ENCODE assay signal across 23 cellular contexts in genomic region chr5:150557507-150557872, GRCh38. TPM values are rescaled to one million over a fixed set of nuclear protein-coding genes. Genes with fewer than 3 reads are reported as not detected.
A peak's percentile ranks its signal among the peaks of the same experiment; 100 is the strongest.
DNase-seq lines count a peak whose midpoint lies in the region; ATAC-seq, FAIRE-seq and TF ChIP-seq lines count a peak whose summit lies in the region.
"Had no signal": no experiment of that assay in that cellular context is flagged by ENCODE, and none has a peak within 500 bp of the region (broad histone marks: within the 10 kb centered on the region; RNA-seq: fewer than 3 reads in every experiment).

No MANE protein-coding gene starts in this region.

- no peaks in the 10 kb centered on the region for H3K9me3 Mint-ChIP-seq in nephron progenitor cell
- H3K9me3 Mint-ChIP-seq: activated T-cell treated with anti-CD3 and anti-CD28 coated beads, Interleukin-2, amount 50 U/mL, for 72 hours had no signal

- CTCF ChIA-PET in HepG2 (lab: Yijun Ruan, JAX; ENCODE audit: low intra/inter-chr PET ratio, low total read pairs): no interaction called here
- CTCF ChIA-PET in RWPE1 (lab: Yijun Ruan, JAX): interaction anchor here (0.6 to 1.2 kb wide), 5 partner anchors 28 to 491 kb away, joined by 3 to 5 read pairs (median 3); no protein-coding TSS in a partner anchor

- BruUV-seq in HepG2 (replicated peaks; lab: Mats Ljungman, UMichigan): no TSS peak

- no peak overlapping the region for H3K4me3 Mint-ChIP-seq in nephron progenitor cell
- H3K4me3 Mint-ChIP-seq: activated T-cell treated with anti-CD3 and anti-CD28 coated beads, Interleukin-2, amount 50 U/mL, for 72 hours had no signal

- POLR2A ChIA-PET in HepG2 (lab: Yijun Ruan, JAX): interaction anchor here (1.6 kb wide), 1 partner anchor 12 kb away, joined by 3 read pairs; no protein-coding TSS in a partner anchor
- POLR2A ChIA-PET in RWPE1 (lab: Yijun Ruan, JAX; ENCODE audit: low non-redundant PET): interaction anchor here (0.6 kb wide), 3 partner anchors 100 to 157 kb away, joined by 4 to 7 read pairs (median 6); no protein-coding TSS in a partner anchor

- TF ChIP-seq CTCF in HepG2 (CRISPR knock-in tag; IDR thresholded peaks at IDR 0.05): no peak
- TF ChIP-seq CTCF in right lobe of liver (IDR thresholded peaks at IDR 0.05): no peak
- TF ChIP-seq CTCF in RWPE1 (conservative IDR thresholded peaks at IDR 0.05; ENCODE audit: low read depth): no peak
- no peak for TF ChIP-seq CTCF in nephron progenitor cell (IDR thresholded peaks at IDR 0.05)

- no peaks in the 10 kb centered on the region for H3K27me3 Mint-ChIP-seq in nephron progenitor cell (ENCODE audit: low read depth, poor library complexity)

- H3K9ac ChIP-seq in HepG2 (ENCODE audit: insufficient read depth, low read depth, low read length): no peak overlapping the region

- in situ Hi-C loops in HepG2 (cut with HindIII; ENCODE audit: extremely low pct_ligation_motif_present, low pct_unique_long_range_greater_than_20kb): no loop called here

- intact Hi-C loops in HepG2 (cut with micrococcal nuclease; ENCODE audit: unreplicated experiment) (no loop called here), right lobe of liver (cut with DNase I) (no loop called here), aorta (cut with DNase I) (loop anchor here in 1 of 2 donors (5.0 kb wide), 2 partner anchors 100 to 145 kb away; partner anchors contain the start of gene RBM22)

- H3K4me1 Mint-ChIP-seq in nephron progenitor cell: peaks cover 22% of the 10 kb centered on the region

- 93% methylated on average over 3 of the region's 6 CpGs for WGBS in HepG2 (ENCODE audit: low lambda C conversion rate)
- WGBS in right lobe of liver (ENCODE audit: insufficient coverage, low coverage, low lambda C conversion rate, missing lambda C conversion rate): 20% methylated on average over 3 of the region's 6 CpGs
- WGBS in aorta, 2 donors: 0 to 5% methylated on average over 6 of the region's 6 CpGs

- no peak overlapping the region for H3K27ac ChIP-seq in HepG2 (ENCODE audit: extremely low read length, insufficient read depth, low read length)
- H3K27ac ChIP-seq in right lobe of liver: no peak overlapping the region
- H3K27ac ChIP-seq in RWPE1: peak overlapping the region; percentile 32
- peak overlapping the region; percentile 16 to 55 for H3K27ac ChIP-seq in aorta (ENCODE audit: low read depth in 1 of 2, low read length in 2 of 2)
- H3K27ac ChIP-seq: foreskin keratinocyte, uterus had no signal

- H3K4me1 ChIP-seq in HepG2 (ENCODE audit: insufficient read depth, low read length): peaks cover 21% of the 10 kb centered on the region
- peaks cover 0 to 8% (median 0%) of the 10 kb centered on the region in 4 donors for H3K4me1 ChIP-seq in right lobe of liver
- H3K4me1 ChIP-seq in aorta (ENCODE audit: control insufficient read depth in 1 of 2, insufficient read depth in 2 of 2, low read length in 2 of 2): no peaks in the 10 kb centered on the region
- H3K4me1 ChIP-seq: foreskin keratinocyte, uterus had no signal

- FAIRE-seq in HepG2 (lab: Jason Lieb, UNC): no peak
- FAIRE-seq: astrocyte, G401.6, HTR-8/SVneo, islet of Langerhans had no signal

- H3K36me3 ChIP-seq in HepG2 (replicated peaks in 1 of 2; ENCODE audit: control insufficient read depth in 1 of 2, insufficient read depth in 2 of 2, low read length in 2 of 2) (peaks cover 6 to 17% of the 10 kb centered on the region in 2 experiments; a peak in 4 of 5 replicates), right lobe of liver (peaks cover 5 to 43% (median 24%) of the 10 kb centered on the region in 4 donors), aorta (ENCODE audit: control insufficient read depth in 1 of 2, insufficient read depth in 2 of 2, low read length in 1 of 2) (peaks cover 0 to 6% of the 10 kb centered on the region in 2 donors)
- H3K36me3 ChIP-seq: uterus had no signal

- peaks cover 8% of the 10 kb centered on the region for H3K36me3 Mint-ChIP-seq in nephron progenitor cell (ENCODE audit: low read depth)

- H3K79me2 ChIP-seq in HepG2 (ENCODE audit: insufficient read depth, low read length): no peaks in the 10 kb centered on the region

- H3K27me3 ChIP-seq in HepG2 (ENCODE audit: control insufficient read depth in 1 of 2, insufficient read depth in 2 of 2, low read length in 2 of 2) (no peaks in the 10 kb centered on the region), right lobe of liver (no peaks in the 10 kb centered on the region), aorta (ENCODE audit: control insufficient read depth in 1 of 2, insufficient read depth in 2 of 2, low read length in 1 of 2) (no peaks in the 10 kb centered on the region)
- H3K27me3 ChIP-seq: foreskin keratinocyte, uterus had no signal

- no peak overlapping the region for H3K4me3 ChIP-seq in HepG2 (replicated peaks in 1 of 3; ENCODE audit: insufficient read depth in 1 of 3, low read depth in 2 of 3, low read length in 3 of 3)
- H3K4me3 ChIP-seq in right lobe of liver: no peak overlapping the region
- no peak overlapping the region for H3K4me3 ChIP-seq in aorta (ENCODE audit: low read length in 2 of 2)
- H3K4me3 ChIP-seq: uterus had no signal

- DNase-seq in HepG2 (ENCODE audit: low spot score) (no peak), right lobe of liver (no peak), RWPE1 (ENCODE audit: low spot score) (no peak), nephron progenitor cell (no peak), aorta (no peak), DMS114 treated with DMSO at 0.1 percent for 48 hours (lab: John Stamatoyannopoulos, UW; ENCODE audit: unreplicated experiment) (no peak)
- DNase-seq: activated CD4-positive, alpha-beta T cell treated with anti-CD3 and anti-CD28 coated beads for 4 hours; activated naive CD4-positive, alpha-beta T cell treated with anti-CD3 and anti-CD28 coated beads, Interleukin-2, amount 50 U/mL, for 16 hours; activated T-cell treated with anti-CD3 and anti-CD28 coated beads, Interleukin-2, amount 50 U/mL, for 72 hours; effector CD8-positive, alpha-beta T cell; foreskin keratinocyte; MV-4-11; NCI-H187; NCI-H2227 treated with DMSO at 0.1 percent for 48 hours; NCI-H774; SIG-M5; uterus had no signal

- H3K9me3 ChIP-seq in HepG2 (ENCODE audit: low read length) (no peaks in the 10 kb centered on the region), right lobe of liver (no peaks in the 10 kb centered on the region), aorta (ENCODE audit: control insufficient read depth, low read length) (no peaks in the 10 kb centered on the region)
- H3K9me3 ChIP-seq: uterus had no signal

- no peak overlapping the region for H2AFZ ChIP-seq in HepG2 (ENCODE audit: low read length)

- TF ChIP-seq EP300 in HepG2 (IDR thresholded peaks at IDR 0.05; ENCODE audit: low read depth in 2 of 2, low read length in 2 of 2) (no peak), HepG2 (CRISPR knock-in tag; IDR thresholded peaks at IDR 0.05; ENCODE audit: borderline replicate concordance) (no peak)

- TF ChIP-seq POLR2A in HepG2 (IDR thresholded peaks at IDR 0.05; ENCODE audit: insufficient read depth in 1 of 2, low read depth in 2 of 2, low read length in 2 of 2): no peak
- TF ChIP-seq POLR2A in right lobe of liver (IDR thresholded peaks at IDR 0.05): no peak

- no peak for TF ChIP-seq RAD21 in HepG2 (CRISPR knock-in tag; IDR thresholded peaks at IDR 0.05)

- no peak overlapping the region for H3K4me2 ChIP-seq in HepG2 (ENCODE audit: low read depth, low read length)

- H4K20me1 ChIP-seq in HepG2 (ENCODE audit: insufficient read depth, low read length): no peaks in the 10 kb centered on the region

- ATAC-seq in HepG2 (no peak), right lobe of liver (no peak), aorta (ENCODE audit: low FRiP score) (no peak), HG03108 (IDR thresholded peaks at IDR 0.05; ENCODE audit: unreplicated experiment) (no peak), GM21737 (IDR thresholded peaks at IDR 0.05; ENCODE audit: unreplicated experiment) (no peak)
- ATAC-seq: activated T-cell treated with anti-CD3 and anti-CD28 coated beads, Interleukin-2, amount 50 U/mL, for 72 hours; foreskin keratinocyte had no signal

- H3K27ac Mint-ChIP-seq in nephron progenitor cell: peak overlapping the region; percentile 42
- H3K27ac Mint-ChIP-seq: activated T-cell treated with anti-CD3 and anti-CD28 coated beads, Interleukin-2, amount 50 U/mL, for 72 hours had no signal

TF ChIP-seq in HepG2, 621 proteins besides CTCF, POLR2A, EP300 and RAD21 (continues in another document):
- TF ChIP-seq SETDB1 (CRISPR knock-in tag; IDR thresholded peaks at IDR 0.05; ENCODE audit: borderline replicate concordance) (no peak), AGO2 (optimal IDR thresholded peaks at IDR 0.05; ENCODE audit: low read depth, low read length) (peak; percentile 45), FOSL2 (CRISPR knock-in tag; IDR thresholded peaks at IDR 0.05) (no peak), ZNF160 (CRISPR knock-in tag; IDR thresholded peaks at IDR 0.05) (no peak)

RNA-seq across cellular contexts. Expression of gene NDST1, which starts 49.6 kb away (rescaled TPM):
- total RNA-seq in HepG2 (2016; rRNA removed; fragmentation: Illumina TruSeq; extraction: Trizol): 22.1 and 26.2 TPM in 2 replicates
- total RNA-seq in HepG2 (2016; cell fraction: cytosol; rRNA removed; fragmentation: Illumina TruSeq; extraction: Trizol; ENCODE audit: low read depth): 6.5 and 8.8 TPM in 2 replicates
- total RNA-seq in HepG2 (2016; cell fraction: insoluble cytoplasmic fraction; rRNA removed; fragmentation: Illumina TruSeq; extraction: Trizol): 19.6 and 25.2 TPM in 2 replicates
- total RNA-seq in HepG2 (2016; cell fraction: membrane; rRNA removed; fragmentation: Illumina TruSeq; extraction: Trizol): 16.4 and 18.4 TPM in 2 replicates
- 25.2 and 29.3 TPM in 2 replicates for total RNA-seq in HepG2 (2016; cell fraction: nucleus; rRNA removed; fragmentation: Illumina TruSeq; extraction: Trizol)
- 23.8 and 35.0 TPM in 2 replicates for polyA plus RNA-seq in HepG2 (2011; rRNA removed)
- 18.9 and 20.3 TPM in 2 replicates for polyA plus RNA-seq in HepG2 (2011; cell fraction: cytosol; rRNA removed)
- polyA plus RNA-seq in HepG2 (2011; cell fraction: nucleus; rRNA removed): 67.6 and 71.1 TPM in 2 replicates
- 36.0 and 40.8 TPM in 2 replicates for polyA plus RNA-seq in HepG2 (2012)
- polyA plus RNA-seq in HepG2 (2016; cell fraction: cytosol; fragmentation: Illumina TruSeq; extraction: Trizol; ENCODE audit: low read depth): 2.7 and 3.1 TPM in 2 replicates
- 15.4 and 18.3 TPM in 2 replicates for polyA plus RNA-seq in HepG2 (2016; cell fraction: insoluble cytoplasmic fraction; fragmentation: Illumina TruSeq; extraction: Trizol; ENCODE audit: low read depth)
- polyA plus RNA-seq in HepG2 (2016; cell fraction: membrane; fragmentation: Illumina TruSeq; extraction: Trizol; ENCODE audit: low read depth): 7.8 TPM in 2 replicates
- 29.1 and 30.9 TPM in 2 replicates for polyA plus RNA-seq in HepG2 (2016; cell fraction: nucleus; fragmentation: Illumina TruSeq; extraction: Trizol; ENCODE audit: insufficient read depth, low read depth)
- polyA minus RNA-seq in HepG2 (2011; rRNA and poly(A)+ RNA removed; ENCODE audit: low replicate concordance): 12.5 and 73.9 TPM in 2 replicates
- 20.8 and 29.5 TPM in 2 replicates for polyA minus RNA-seq in HepG2 (2011; cell fraction: cytosol; rRNA and poly(A)+ RNA removed)
- polyA minus RNA-seq in HepG2 (2011; cell fraction: nucleus; rRNA and poly(A)+ RNA removed): 55.1 and 55.2 TPM in 2 replicates
- 10 to 100 TPM; 38.1 to 97.5 (median 76.0) TPM for total RNA-seq in right lobe of liver
- total RNA-seq in aorta: 100 to 1,000 TPM in 1 of 2 donors, 10 to 100 TPM in 1; 74.0 to 116 TPM
- polyA plus RNA-seq in aorta: 10 to 100 TPM; 10.4 to 12.1 TPM

Comparison
In these comparisons a context has a peak if more than half of its experiments do, and no peak if none do; other contexts are left out.
1. H3K27ac ChIP-seq: peak in RWPE1 (single experiment) and aorta (2 of 2); none in HepG2 (single experiment) and right lobe of liver (0 of 3).